In genomic region chr11:61589961-61590360, GRCh38 we compare ENCODE assay signal across 20 cellular contexts. TPM values are rescaled to one million over a fixed set of nuclear protein-coding genes. Genes with fewer than 3 reads are reported as not detected.
DNase-seq lines count a peak whose midpoint lies in the region; ATAC-seq and TF ChIP-seq lines count a peak whose summit lies in the region.
"Had no signal": no experiment of that assay in that cellular context is flagged by ENCODE, and none has a peak within 500 bp of the region (broad histone marks: within the 10 kb centered on the region; RNA-seq: fewer than 3 reads in every experiment).

No MANE protein-coding gene starts in this region.

- no peak for TF ChIP-seq CTCF in HEK293 (tag by site-specific recombination; IDR thresholded peaks at IDR 0.05)
- no peak for TF ChIP-seq CTCF in activated B cell treated with CpG ODN at 0.5 μM for 24 hours (IDR thresholded peaks at IDR 0.05)
- TF ChIP-seq CTCF in foreskin fibroblast (IDR thresholded peaks at IDR 0.05; ENCODE audit: low read depth, low read length) = no peak

- peak overlapping the region in 6 of 8 donors; percentile 3 to 59 (median 31) for H3K4me3 Mint-ChIP-seq in CD4-positive, alpha-beta memory T cell
- no peak overlapping the region for H3K4me3 Mint-ChIP-seq in activated B cell treated with CpG ODN at 0.5 μM for 24 hours
- peak overlapping the region in 9 of 10 donors; percentile 19 to 87 (median 57) for H3K4me3 Mint-ChIP-seq in naive thymus-derived CD8-positive, alpha-beta T cell
- H3K4me3 Mint-ChIP-seq: activated T-cell treated with anti-CD3 and anti-CD28 coated beads, Interleukin-2, amount 50 U/mL, for 24 hours; stimulated activated naive B cell treated with anti-CD40 and anti-IgM and Interleukin-4, amounts not matched to agents 10 μg/mL and 1 μg/mL and 100 μg/mL, for 72 hours had no signal

- no peak for ATAC-seq in activated B cell treated with CpG ODN at 0.5 μM for 24 hours (ENCODE audit: low read depth)
- ATAC-seq in naive thymus-derived CD8-positive, alpha-beta T cell = no peak
- ATAC-seq: stimulated activated naive B cell treated with anti-CD40 and anti-IgM and Interleukin-4, amounts not matched to agents 10 μg/mL and 1 μg/mL and 100 μg/mL, for 72 hours had no signal

- H3K9me3 ChIP-seq in CD4-positive, alpha-beta memory T cell (ENCODE audit: control insufficient read depth in 1 of 2, low read length in 2 of 2) = no peaks in the 10 kb centered on the region
- H3K9me3 ChIP-seq in HEK293 (ENCODE audit: control insufficient read depth, insufficient read depth, low read depth, low read length) = no peaks in the 10 kb centered on the region
- H3K9me3 ChIP-seq: sigmoid colon had no signal

- intact Hi-C loops in CD4-positive, alpha-beta memory T cell (cut with micrococcal nuclease) = no loop called here
- intact Hi-C loops in activated B cell treated with CpG ODN at 0.5 μM for 24 hours (cut with micrococcal nuclease) = loop anchor here (10.0 kb wide), 2 partner anchors 225 to 295 kb away; partner anchors contain the start of genes FADS1 and VWCE

- H3K27me3 Mint-ChIP-seq in CD4-positive, alpha-beta memory T cell = peaks cover 36 to 38% of the 10 kb centered on the region in 2 donors
- peaks cover 55% of the 10 kb centered on the region for H3K27me3 Mint-ChIP-seq in activated B cell treated with CpG ODN at 0.5 μM for 24 hours
- H3K27me3 Mint-ChIP-seq in naive thymus-derived CD8-positive, alpha-beta T cell = peaks cover 11 to 32% (median 18%) of the 10 kb centered on the region in 5 donors

- POLR2A ChIA-PET in CD4-positive, alpha-beta memory T cell (lab: Charles Lee; ENCODE audit: partially characterized antibody) = no interaction called here
- POLR2A ChIA-PET in HEK293 (lab: Yijun Ruan, JAX) = no interaction called here
- POLR2A ChIA-PET in activated B cell treated with CpG ODN at 0.5 μM for 24 hours (lab: Charles Lee) = no interaction called here
- POLR2A ChIA-PET in naive thymus-derived CD8-positive, alpha-beta T cell (lab: Charles Lee) = interaction anchor here (0.6 kb wide), 1 partner anchor 72 kb away, joined by 4 read pairs; no protein-coding TSS in a partner anchor

- no peak overlapping the region for H3K4me3 ChIP-seq in CD4-positive, alpha-beta memory T cell (ENCODE audit: low read length in 2 of 2)
- H3K4me3 ChIP-seq in HEK293 (ENCODE audit: low read depth, low read length) (no peak overlapping the region), foreskin fibroblast (ENCODE audit: low read depth in 1 of 2, low read length in 2 of 2) (no peak overlapping the region)
- H3K4me3 ChIP-seq: sigmoid colon had no signal

- H3K36me3 ChIP-seq in CD4-positive, alpha-beta memory T cell (ENCODE audit: insufficient read depth, low read length) = no peaks in the 10 kb centered on the region
- H3K36me3 ChIP-seq in HEK293 (ENCODE audit: control insufficient read depth in 2 of 2, insufficient read depth in 1 of 2, low read length in 2 of 2) = no peaks in the 10 kb centered on the region
- H3K36me3 ChIP-seq: brain microvascular endothelial cell, sigmoid colon had no signal

- no peak overlapping the region for H3K27ac Mint-ChIP-seq in CD4-positive, alpha-beta memory T cell
- H3K27ac Mint-ChIP-seq in activated B cell treated with CpG ODN at 0.5 μM for 24 hours = peak overlapping the region; percentile 13
- H3K27ac Mint-ChIP-seq in naive thymus-derived CD8-positive, alpha-beta T cell = no peak overlapping the region
- H3K27ac Mint-ChIP-seq: activated T-cell treated with anti-CD3 and anti-CD28 coated beads, Interleukin-2, amount 50 U/mL, for 24 hours; CD8-positive, alpha-beta memory T cell; stimulated activated naive B cell treated with anti-CD40 and anti-IgM and Interleukin-4, amounts not matched to agents 10 μg/mL and 1 μg/mL and 100 μg/mL, for 72 hours had no signal

- peaks cover 7% of the 10 kb centered on the region for H3K27me3 ChIP-seq in CD4-positive, alpha-beta memory T cell (ENCODE audit: insufficient read depth, low read length)

- CTCF ChIA-PET in CD4-positive, alpha-beta memory T cell (lab: Charles Lee; ENCODE audit: partially characterized antibody) = no interaction called here
- CTCF ChIA-PET in HEK293 (lab: Yijun Ruan, JAX) (interaction anchor here (0.6 to 1.0 kb wide), 2 partner anchors 10 to 16 kb away, joined by 3 to 4 read pairs; no protein-coding TSS in a partner anchor), activated B cell treated with CpG ODN at 0.5 μM for 24 hours (lab: Charles Lee) (no interaction called here)

- no peak for DNase-seq in CD4-positive, alpha-beta memory T cell
- DNase-seq in activated B cell treated with CpG ODN at 0.5 μM for 24 hours = no peak
- no peak for DNase-seq in naive thymus-derived CD8-positive, alpha-beta T cell
- DNase-seq in NOMO-1 (lab: John Stamatoyannopoulos, UW; ENCODE audit: unreplicated experiment in 2 of 2) = no peak
- DNase-seq in activated CD8-positive, alpha-beta memory T cell treated with anti-CD3 and anti-CD28 coated beads for 24 hours = no peak
- DNase-seq in foreskin fibroblast = no peak
- DNase-seq: activated CD4-positive, alpha-beta T cell treated with anti-CD3 and anti-CD28 coated beads for 48 hours; activated T-cell treated with anti-CD3 and anti-CD28 coated beads, Interleukin-2, amount 50 U/mL, for 24 hours; brain microvascular endothelial cell; CD8-positive, alpha-beta memory T cell; GDM1; NCI-H1048; NCI-H1930; NCI-H774; sigmoid colon; stimulated activated CD4-positive, alpha-beta T cell treated with anti-CD3 and anti-CD28 coated beads, Interleukin-15, amount 100 ng/mL, for 24 hours; stimulated activated naive B cell treated with anti-CD40 and anti-IgM and Interleukin-4, amounts not matched to agents 10 μg/mL and 1 μg/mL and 100 μg/mL, for 72 hours had no signal

- H3K36me3 Mint-ChIP-seq in CD4-positive, alpha-beta memory T cell = no peaks in the 10 kb centered on the region
- H3K36me3 Mint-ChIP-seq in activated B cell treated with CpG ODN at 0.5 μM for 24 hours (ENCODE audit: low read depth) = no peaks in the 10 kb centered on the region
- no peaks in the 10 kb centered on the region for H3K36me3 Mint-ChIP-seq in naive thymus-derived CD8-positive, alpha-beta T cell
- H3K36me3 Mint-ChIP-seq: CD8-positive, alpha-beta memory T cell; stimulated activated naive B cell treated with anti-CD40 and anti-IgM and Interleukin-4, amounts not matched to agents 10 μg/mL and 1 μg/mL and 100 μg/mL, for 72 hours had no signal

- H3K27ac ChIP-seq in CD4-positive, alpha-beta memory T cell (ENCODE audit: low read depth, low read length) = no peak overlapping the region
- H3K27ac ChIP-seq in HEK293 (ENCODE audit: extremely low read depth, low read depth, low read length) = no peak overlapping the region
- H3K27ac ChIP-seq: brain microvascular endothelial cell, sigmoid colon had no signal

- H3K4me1 ChIP-seq in CD4-positive, alpha-beta memory T cell (ENCODE audit: insufficient read depth, low read length) = peaks cover 14% of the 10 kb centered on the region
- H3K4me1 ChIP-seq in HEK293 (ENCODE audit: control insufficient read depth, insufficient read depth, low read length) = no peaks in the 10 kb centered on the region

- H3K4me1 Mint-ChIP-seq in CD4-positive, alpha-beta memory T cell = peaks cover 8 to 19% (median 11%) of the 10 kb centered on the region in 4 donors
- H3K4me1 Mint-ChIP-seq in activated B cell treated with CpG ODN at 0.5 μM for 24 hours = peaks cover 12% of the 10 kb centered on the region
- H3K4me1 Mint-ChIP-seq in naive thymus-derived CD8-positive, alpha-beta T cell = peaks cover 8 to 14% (median 12%) of the 10 kb centered on the region in 4 donors

- H3K9me3 Mint-ChIP-seq in CD4-positive, alpha-beta memory T cell = no peaks in the 10 kb centered on the region
- no peaks in the 10 kb centered on the region for H3K9me3 Mint-ChIP-seq in activated B cell treated with CpG ODN at 0.5 μM for 24 hours
- no peaks in the 10 kb centered on the region for H3K9me3 Mint-ChIP-seq in naive thymus-derived CD8-positive, alpha-beta T cell
- H3K9me3 Mint-ChIP-seq: activated T-cell treated with anti-CD3 and anti-CD28 coated beads, Interleukin-2, amount 50 U/mL, for 24 hours; CD8-positive, alpha-beta memory T cell; stimulated activated naive B cell treated with anti-CD40 and anti-IgM and Interleukin-4, amounts not matched to agents 10 μg/mL and 1 μg/mL and 100 μg/mL, for 72 hours had no signal

TF ChIP-seq in HEK293, 187 proteins besides CTCF, POLR2A, EP300 and RAD21:
- TF ChIP-seq SCRT1 (tag by site-specific recombination; IDR thresholded peaks at IDR 0.05; ENCODE audit: borderline replicate concordance) (peak; percentile 86), ZNF324 (tag by site-specific recombination; IDR thresholded peaks at IDR 0.05) (no peak), ZNF521 (tag by site-specific recombination; IDR thresholded peaks at IDR 0.05) (no peak), ZBTB20 (tag by site-specific recombination; IDR thresholded peaks at IDR 0.05) (no peak), HOXC10 (CRISPR knock-in tag; IDR thresholded peaks at IDR 0.05) (no peak), SCRT2 (tag by site-specific recombination; IDR thresholded peaks at IDR 0.05) (peak; percentile 96)
TF ChIP-seq in HEK293: peak in this region for 2.

RNA-seq across cellular contexts. Expression of gene SYT7, which starts 9.1 kb away (rescaled TPM):
- total RNA-seq in CD4-positive, alpha-beta memory T cell = not detected
- not detected for polyA plus RNA-seq in CD4-positive, alpha-beta memory T cell
- total RNA-seq in activated B cell treated with CpG ODN at 0.5 μM for 24 hours = not detected in 2 replicates
- total RNA-seq in naive thymus-derived CD8-positive, alpha-beta T cell = not detected
- under 1 TPM in 1 of 3 donors, not detected in 2; 0.06 TPM for polyA plus RNA-seq in naive thymus-derived CD8-positive, alpha-beta T cell
- total RNA-seq: CD8-positive, alpha-beta memory T cell; OCI-LY7; T-helper 1 cell treated with Interleukin-12 subunit alpha and Interleukin-12 subunit beta and Interleukin-4 antibody, amounts not matched to agents 30 ng/mL and 1 ng/mL, for 36 hours had no signal
- polyA plus RNA-seq: CD8-positive, alpha-beta memory T cell had no signal
